In genomic region chr3:185328324-185329004, GRCh38 we compare ENCODE assay signal across 1 cellular context.
TF ChIP-seq lines count a peak whose summit lies in the region.

No MANE protein-coding gene starts in this region.

TF ChIP-seq in K562, 482 proteins besides CTCF, POLR2A, EP300 and RAD21 (continued from another document and continues in another):
- TF ChIP-seq ZMIZ1 (IDR thresholded peaks at IDR 0.05; ENCODE audit: low read depth in 2 of 2, low read length in 2 of 2) (no peak), ETV5 (CRISPR knock-in tag; IDR thresholded peaks at IDR 0.05; ENCODE audit: low read depth) (no peak), EZH2 (IDR thresholded peaks at IDR 0.05; ENCODE audit: borderline replicate concordance, low read depth, low read length) (no peak), ID3 (CRISPR knock-in tag; IDR thresholded peaks at IDR 0.05) (no peak), ID3 (tag; IDR thresholded peaks at IDR 0.05) (0 out of 2 replicates have a peak, but pooled peaks have one; percentile 57), ZNF175 (CRISPR knock-in tag; IDR thresholded peaks at IDR 0.05; ENCODE audit: low read depth) (no peak), FOXK1 (CRISPR knock-in tag; IDR thresholded peaks at IDR 0.05; ENCODE audit: borderline replicate concordance) (no peak), CHD7 (IDR thresholded peaks at IDR 0.05; ENCODE audit: low read depth, low read length) (no peak), ZNF174 (CRISPR knock-in tag; IDR thresholded peaks at IDR 0.05) (no peak), IFI16 (CRISPR knock-in tag; IDR thresholded peaks at IDR 0.05) (no peak), MYC (IDR thresholded peaks at IDR 0.05; ENCODE audit: low read depth, low read length) (no peak), MYC (CRISPR knock-in tag; IDR thresholded peaks at IDR 0.05; ENCODE audit: borderline replicate concordance, low read depth) (no peak), STAT5A (IDR thresholded peaks at IDR 0.05; ENCODE audit: borderline replicate concordance, low read length) (no peak), MTA3 (IDR thresholded peaks at IDR 0.05; ENCODE audit: borderline replicate concordance) (no peak), DNMT1 (IDR thresholded peaks at IDR 0.05) (no peak), YY1 (IDR thresholded peaks at IDR 0.05; ENCODE audit: borderline replicate concordance in 1 of 3, control insufficient read depth in 1 of 3, extremely low read depth in 1 of 3, insufficient read depth in 3 of 3, insufficient read length in 1 of 3, insufficient replicate concordance in 2 of 3, low read depth in 1 of 3, low read length in 2 of 3) (no peak), ETS1 (conservative IDR thresholded peaks at IDR 0.05; ENCODE audit: control insufficient read depth, low read depth, low read length) (no peak), RNF219 (CRISPR knock-in tag; IDR thresholded peaks at IDR 0.05) (no peak), SREBF2 (CRISPR knock-in tag; IDR thresholded peaks at IDR 0.05) (no peak), TCFL5 (CRISPR knock-in tag; conservative IDR thresholded peaks at IDR 0.05) (no peak), HNRNPK (IDR thresholded peaks at IDR 0.05; ENCODE audit: low read depth, low read length, poor library complexity, severe bottlenecking) (no peak), CC2D1A (IDR thresholded peaks at IDR 0.05) (no peak), RREB1 (CRISPR knock-in tag; IDR thresholded peaks at IDR 0.05) (no peak), SAFB (IDR thresholded peaks at IDR 0.05; ENCODE audit: borderline replicate concordance, low read depth, low read length) (no peak), ZBTB2 (IDR thresholded peaks at IDR 0.05) (no peak), ZNF41 (CRISPR knock-in tag; conservative IDR thresholded peaks at IDR 0.05) (no peak), ZNF24 (IDR thresholded peaks at IDR 0.05) (no peak), THRAP3 (IDR thresholded peaks at IDR 0.05; ENCODE audit: borderline replicate concordance) (no peak), PURB (CRISPR knock-in tag; IDR thresholded peaks at IDR 0.05; ENCODE audit: low read depth) (no peak)
